In genomic region chr9:112086627-112087026, GRCh38 we compare ENCODE assay signal across 8 cellular contexts.
DNase-seq lines count a peak whose midpoint lies in the region; ATAC-seq, FAIRE-seq and TF ChIP-seq lines count a peak whose summit lies in the region.

No MANE protein-coding gene starts in this region.

- TF ChIP-seq POLR2A in HepG2 (IDR thresholded peaks at IDR 0.05; ENCODE audit: insufficient read depth in 1 of 2, low read depth in 2 of 2, low read length in 2 of 2), result no peak

- no peak for ATAC-seq in activated CD8-positive, alpha-beta T cell treated with anti-CD3 and anti-CD28 coated beads, Interleukin-2, amount 10 ng/mL, durations not matched to agents 7 days and 5 days
- ATAC-seq in HepG2, result no peak
- no peak for ATAC-seq in GM21576 (IDR thresholded peaks at IDR 0.05; ENCODE audit: unreplicated experiment)

- H3K36me3 Mint-ChIP-seq in Caco-2 (ENCODE audit: insufficient read depth, unreplicated experiment), result peaks cover 48% of the 10 kb centered on the region
- peaks cover 5% of the 10 kb centered on the region for H3K36me3 Mint-ChIP-seq in activated CD8-positive, alpha-beta T cell treated with anti-CD3 and anti-CD28 coated beads, Interleukin-2, amount 10 ng/mL, durations not matched to agents 7 days and 5 days (ENCODE audit: low read depth)

- TF ChIP-seq EP300 in HepG2 (IDR thresholded peaks at IDR 0.05; ENCODE audit: low read depth in 2 of 2, low read length in 2 of 2), result no peak
- TF ChIP-seq EP300 in HepG2 (CRISPR knock-in tag; IDR thresholded peaks at IDR 0.05; ENCODE audit: borderline replicate concordance), result no peak

- POLR2A ChIA-PET in Caco-2 (lab: Charles Lee) (no interaction called here), HepG2 (lab: Yijun Ruan, JAX) (no interaction called here)
- POLR2A ChIA-PET in activated CD8-positive, alpha-beta T cell treated with anti-CD3 and anti-CD28 coated beads, Interleukin-2, amount 10 ng/mL, durations not matched to agents 7 days and 5 days (lab: Charles Lee), result no interaction called here

- H3K79me2 ChIP-seq in KMS-11 (ENCODE audit: insufficient read depth, low read depth) (no peaks in the 10 kb centered on the region), HepG2 (ENCODE audit: insufficient read depth, low read length) (no peaks in the 10 kb centered on the region)

- H3K27me3 Mint-ChIP-seq in Caco-2 (ENCODE audit: insufficient read depth, unreplicated experiment), result no peaks in the 10 kb centered on the region
- H3K27me3 Mint-ChIP-seq in activated CD8-positive, alpha-beta T cell treated with anti-CD3 and anti-CD28 coated beads, Interleukin-2, amount 10 ng/mL, durations not matched to agents 7 days and 5 days (ENCODE audit: low read depth), result no peaks in the 10 kb centered on the region

- peaks cover 12% of the 10 kb centered on the region for H3K4me1 Mint-ChIP-seq in Caco-2 (ENCODE audit: low read depth, unreplicated experiment)
- peaks cover 6% of the 10 kb centered on the region for H3K4me1 Mint-ChIP-seq in activated CD8-positive, alpha-beta T cell treated with anti-CD3 and anti-CD28 coated beads, Interleukin-2, amount 10 ng/mL, durations not matched to agents 7 days and 5 days (ENCODE audit: low read depth)

- in situ Hi-C loops in HepG2 (cut with HindIII; ENCODE audit: extremely low pct_ligation_motif_present, low pct_unique_long_range_greater_than_20kb), result loop anchor here (25.0 kb wide), 1 partner anchor 626 kb away; the partner anchor contains the start of gene INIP

- H2AFZ ChIP-seq in KMS-11 (ENCODE audit: low read depth) (no peak overlapping the region), HepG2 (ENCODE audit: low read length) (no peak overlapping the region)

- no peak overlapping the region for H3K4me3 ChIP-seq in Caco-2 (ENCODE audit: low read depth, low read length)
- H3K4me3 ChIP-seq in KMS-11 (IDR thresholded peaks at IDR 0.05; ENCODE audit: insufficient read depth, low read depth, low read length), result no peak overlapping the region
- H3K4me3 ChIP-seq in HepG2 (replicated peaks in 1 of 3; ENCODE audit: insufficient read depth in 1 of 3, low read depth in 2 of 3, low read length in 3 of 3), result no peak overlapping the region

- BruUV-seq in Caco-2 (replicated peaks; lab: Mats Ljungman, UMichigan) (no TSS peak), HepG2 (replicated peaks; lab: Mats Ljungman, UMichigan) (no TSS peak)

- H3K9ac ChIP-seq in KMS-11 (no peak overlapping the region), HepG2 (ENCODE audit: insufficient read depth, low read depth, low read length) (no peak overlapping the region)

- CTCF ChIA-PET in Caco-2 (lab: Charles Lee) (no interaction called here), HepG2 (lab: Yijun Ruan, JAX; ENCODE audit: low intra/inter-chr PET ratio, low total read pairs) (interaction anchor here (1.3 to 1.5 kb wide), 2 partner anchors 275 to 280 kb away, joined by 4 to 6 read pairs; no protein-coding TSS in a partner anchor)
- CTCF ChIA-PET in activated CD8-positive, alpha-beta T cell treated with anti-CD3 and anti-CD28 coated beads, Interleukin-2, amount 10 ng/mL, durations not matched to agents 7 days and 5 days (lab: Charles Lee), result interaction anchor here (1.2 to 4.0 kb wide), 5 partner anchors 11 to 327 kb away, joined by 3 to 34 read pairs (median 5); no protein-coding TSS in a partner anchor

- H3K4me2 ChIP-seq in KMS-11 (no peak overlapping the region), HepG2 (ENCODE audit: low read depth, low read length) (no peak overlapping the region)

- WGBS in HepG2 (ENCODE audit: low lambda C conversion rate), result 94% methylated on average over 2 of the region's 2 CpGs

- TF ChIP-seq RAD21 in HepG2 (CRISPR knock-in tag; IDR thresholded peaks at IDR 0.05), result no peak

- H3K4me1 ChIP-seq in Caco-2 (0 out of 2 replicates have a peak, but pooled peaks cover 4% of the 10 kb centered on the region), KMS-11 (ENCODE audit: low read depth, poor library complexity, severe bottlenecking) (no peaks in the 10 kb centered on the region), HepG2 (ENCODE audit: insufficient read depth, low read length) (no peaks in the 10 kb centered on the region)

- FAIRE-seq in HepG2 (lab: Jason Lieb, UNC), result no peak

- peaks cover 1% of the 10 kb centered on the region; the same call in 1 of the 2 replicates for H3K36me3 ChIP-seq in Caco-2 (ENCODE audit: control insufficient read depth, insufficient read depth, low read length)
- H3K36me3 ChIP-seq in KMS-11 (ENCODE audit: insufficient read depth), result no peaks in the 10 kb centered on the region
- peaks cover 3 to 38% of the 10 kb centered on the region in 2 experiments; a peak in 4 of 5 replicates for H3K36me3 ChIP-seq in HepG2 (replicated peaks in 1 of 2; ENCODE audit: control insufficient read depth in 1 of 2, insufficient read depth in 2 of 2, low read length in 2 of 2)

- intact Hi-C loops in Caco-2 (cut with micrococcal nuclease; ENCODE audit: unreplicated experiment) (loop anchor here (2.0 to 5.0 kb wide), 2 partner anchors 274 to 581 kb away; no protein-coding TSS in a partner anchor), HepG2 (cut with micrococcal nuclease; ENCODE audit: unreplicated experiment) (no loop called here)

- peaks cover 17% of the 10 kb centered on the region for H3K9me3 Mint-ChIP-seq in Caco-2 (ENCODE audit: unreplicated experiment)
- no peaks in the 10 kb centered on the region for H3K9me3 Mint-ChIP-seq in activated CD8-positive, alpha-beta T cell treated with anti-CD3 and anti-CD28 coated beads, Interleukin-2, amount 10 ng/mL, durations not matched to agents 7 days and 5 days (ENCODE audit: insufficient read depth)

- no peak overlapping the region for H3K4me3 Mint-ChIP-seq in Caco-2 (ENCODE audit: unreplicated experiment)
- no peak overlapping the region for H3K4me3 Mint-ChIP-seq in activated CD8-positive, alpha-beta T cell treated with anti-CD3 and anti-CD28 coated beads, Interleukin-2, amount 10 ng/mL, durations not matched to agents 7 days and 5 days

- DNase-seq in Caco-2 (no peak), HepG2 (ENCODE audit: low spot score) (peak; percentile 7), UCSD-AML1 (lab: John Stamatoyannopoulos, UW; ENCODE audit: unreplicated experiment) (no peak)
- DNase-seq in activated CD8-positive, alpha-beta T cell treated with anti-CD3 and anti-CD28 coated beads, Interleukin-2, amount 10 ng/mL, durations not matched to agents 7 days and 5 days, result peak; percentile 4
- no peak for DNase-seq in stimulated activated CD4-positive, alpha-beta T cell treated with anti-CD3 and anti-CD28 coated beads, Interleukin-2, amount 100 ng/mL, for 24 hours
- DNase-seq in activated CD4-positive, alpha-beta T cell treated with anti-CD3 and anti-CD28 coated beads for 4 hours, result no peak

- H3K27me3 ChIP-seq in Caco-2 (replicated peaks; ENCODE audit: control insufficient read depth, insufficient read depth, low read length), result no peaks in the 10 kb centered on the region
- no peaks in the 10 kb centered on the region for H3K27me3 ChIP-seq in KMS-11 (ENCODE audit: insufficient read depth, low read depth)
- no peaks in the 10 kb centered on the region for H3K27me3 ChIP-seq in HepG2 (ENCODE audit: control insufficient read depth in 1 of 2, insufficient read depth in 2 of 2, low read length in 2 of 2)

- no peak overlapping the region for H3K27ac ChIP-seq in KMS-11
- no peak overlapping the region for H3K27ac ChIP-seq in HepG2 (ENCODE audit: extremely low read length, insufficient read depth, low read length)

- no peak overlapping the region for H3K27ac Mint-ChIP-seq in Caco-2 (ENCODE audit: unreplicated experiment)
- no peak overlapping the region for H3K27ac Mint-ChIP-seq in activated CD8-positive, alpha-beta T cell treated with anti-CD3 and anti-CD28 coated beads, Interleukin-2, amount 10 ng/mL, durations not matched to agents 7 days and 5 days

- H3K9me3 ChIP-seq in Caco-2 (peaks cover 9% of the 10 kb centered on the region; the same call in 1 of the 2 replicates), HepG2 (ENCODE audit: low read length) (no peaks in the 10 kb centered on the region)

- H4K20me1 ChIP-seq in KMS-11 (ENCODE audit: insufficient read depth), result no peaks in the 10 kb centered on the region
- H4K20me1 ChIP-seq in HepG2 (ENCODE audit: insufficient read depth, low read length), result no peaks in the 10 kb centered on the region

- TF ChIP-seq CTCF in Caco-2 (IDR thresholded peaks at IDR 0.05; ENCODE audit: insufficient read depth in 1 of 2, low read depth in 1 of 2, low read length in 1 of 2, severe bottlenecking in 1 of 2, unreplicated experiment in 1 of 2) (peak; percentile 38 to 46), KMS-11 (conservative IDR thresholded peaks at IDR 0.05; ENCODE audit: low read depth, low read length) (peak; percentile 64; the same call in 1 of the 2 replicates), HepG2 (CRISPR knock-in tag; IDR thresholded peaks at IDR 0.05) (peak; percentile 49)

TF ChIP-seq in HepG2, 621 proteins besides CTCF, POLR2A, EP300 and RAD21 (continues in another document):
- no peak for TF ChIP-seq STAT6 (CRISPR knock-in tag; IDR thresholded peaks at IDR 0.05; ENCODE audit: borderline replicate concordance)

Comparison
In these comparisons a context has a peak if more than half of its experiments do, and no peak if none do; other contexts are left out.
1. DNase-seq: peak in activated CD8-positive, alpha-beta T cell treated with anti-CD3 and anti-CD28 coated beads, Interleukin-2, amount 10 ng/mL, durations not matched to agents 7 days and 5 days (single experiment) and HepG2 (single experiment); none in Caco-2 (0 of 2), stimulated activated CD4-positive, alpha-beta T cell treated with anti-CD3 and anti-CD28 coated beads, Interleukin-2, amount 100 ng/mL, for 24 hours (0 of 2), UCSD-AML1 (single experiment) and activated CD4-positive, alpha-beta T cell treated with anti-CD3 and anti-CD28 coated beads for 4 hours (0 of 2).
2. Peak in every context shown above with its lines, with median percentiles within 50 percentile points of each other: CTCF ChIP-seq.